Comparison of ENCODE assay signal across 26 cellular contexts in genomic region chr11:26553182-26553581, GRCh38. TPM values are rescaled to one million over a fixed set of nuclear protein-coding genes. Genes with fewer than 3 reads are reported as not detected.
"Had no signal": no experiment of that assay in that cellular context is flagged by ENCODE, and none has a peak within 500 bp of the region (broad histone marks: within the 10 kb centered on the region; RNA-seq: fewer than 3 reads in every experiment).

No MANE protein-coding gene starts in this region.

- ATAC-seq: Panc1, PC-3 had no signal

- DNase-seq: KBM-7; MV-4-11; NCI-H1048; NCI-H1105; NCI-H1417; NCI-H1436 treated with DMSO at 0.1 percent for 48 hours; NCI-H1694; NCI-H187 treated with DMSO at 0.1 percent for 48 hours; NCI-H2029 treated with DMSO at 0.1 percent for 48 hours; NCI-H2171; NCI-H226; NCI-H446; NCI-H510A; NCI-H524 treated with DMSO at 0.1 percent for 48 hours; NCI-H69; NCI-H774; NK-92 treated with Interleukin-12 subunit alpha and Interleukin-12 subunit beta, amount 100 ng/mL, for 24 hours; PC-3; SHP77; SK-N-SH; SW 1271 had no signal

- H3K27ac ChIP-seq: RWPE1 had no signal

- H3K9me3 ChIP-seq: SK-N-SH had no signal

RNA-seq across cellular contexts. Expression of gene MUC15, which starts 18.9 kb away (rescaled TPM):
- total RNA-seq: LHCN-M2, MCF 10A, OCI-LY7, PC-3 had no signal
